ENCODE assay signal across 27 cellular contexts in genomic region chr5:174067499-174067898, GRCh38. TPM values are rescaled to one million over a fixed set of nuclear protein-coding genes. Genes with fewer than 3 reads are reported as not detected.
"Had no signal": no experiment of that assay in that cellular context is flagged by ENCODE, and none has a peak within 500 bp of the region (broad histone marks: within the 10 kb centered on the region; RNA-seq: fewer than 3 reads in every experiment).

No MANE protein-coding gene starts in this region.

- ATAC-seq: HepG2, Panc1, PC-3 had no signal

- H3K4me2 ChIP-seq: SK-N-SH had no signal

- DNase-seq: IMR-90; Kasumi-1; KG1; MV-4-11; NCI-H1048; NCI-H1105; NCI-H1417; NCI-H1436 treated with DMSO at 0.1 percent for 48 hours; NCI-H1694; NCI-H187 treated with DMSO at 0.1 percent for 48 hours; NCI-H2029 treated with DMSO at 0.1 percent for 48 hours; NCI-H2227 treated with DMSO at 0.1 percent for 48 hours; NCI-H524 treated with DMSO at 0.1 percent for 48 hours; NCI-H69; NCI-H774; NK-92 treated with Interleukin-12 subunit alpha and Interleukin-12 subunit beta, amount 100 ng/mL, for 24 hours; PC-3; SHP77; SK-N-SH; SW 1271 had no signal

- H3K9ac ChIP-seq: SK-N-SH had no signal

- H3K9me3 ChIP-seq: SK-N-SH had no signal

- H3K27ac ChIP-seq: RWPE1 had no signal

RNA-seq across cellular contexts. Expression of gene NSG2, which starts 22.0 kb away (rescaled TPM):
- total RNA-seq: HepG2, HT1080, IMR-90, M059J, OCI-LY7, SK-MEL-5 had no signal
- polyA plus RNA-seq: IMR-90 had no signal
